ENCODE assay signal across 21 cellular contexts in genomic region chr1:52210044-52210443, GRCh38.
DNase-seq lines count a peak whose midpoint lies in the region; ATAC-seq, FAIRE-seq and TF ChIP-seq lines count a peak whose summit lies in the region.
"Had no signal": no experiment of that assay in that cellular context is flagged by ENCODE, and none has a peak within 500 bp of the region (broad histone marks: within the 10 kb centered on the region; RNA-seq: fewer than 3 reads in every experiment).

No MANE protein-coding gene starts in this region.

- H2AFZ ChIP-seq in keratinocyte (ENCODE audit: control insufficient read depth, low read length) = no peak overlapping the region

- CTCF ChIA-PET in activated naive CD4-positive, alpha-beta T cell treated with anti-CD3 and anti-CD28 coated beads, Interleukin-2, amount 10 ng/mL, durations not matched to agents 7 days and 5 days (lab: Charles Lee) = no interaction called here
- CTCF ChIA-PET in activated CD8-positive, alpha-beta memory T cell treated with anti-CD3 and anti-CD28 coated beads, Interleukin-2, amount 10 ng/mL, durations not matched to agents 7 days and 5 days (lab: Charles Lee) = no interaction called here

- no peaks in the 10 kb centered on the region for H3K9me1 ChIP-seq in keratinocyte (ENCODE audit: control insufficient read depth, extremely low read depth, insufficient read depth, low read length)

- no peaks in the 10 kb centered on the region for H3K36me3 Mint-ChIP-seq in activated naive CD4-positive, alpha-beta T cell treated with anti-CD3 and anti-CD28 coated beads, Interleukin-2, amount 50 U/mL, for 72 hours
- H3K36me3 Mint-ChIP-seq in activated naive CD4-positive, alpha-beta T cell treated with anti-CD3 and anti-CD28 coated beads, Interleukin-2, amount 10 ng/mL, durations not matched to agents 7 days and 5 days = no peaks in the 10 kb centered on the region
- no peaks in the 10 kb centered on the region for H3K36me3 Mint-ChIP-seq in activated T-helper 17 cell treated with anti-CD3 and anti-CD28 coated beads, Interleukin-2, amount 50 U/mL, for 72 hours (ENCODE audit: low read depth)
- H3K36me3 Mint-ChIP-seq in activated CD8-positive, alpha-beta memory T cell treated with anti-CD3 and anti-CD28 coated beads, Interleukin-2, amount 10 ng/mL, durations not matched to agents 7 days and 5 days = no peaks in the 10 kb centered on the region
- H3K36me3 Mint-ChIP-seq: CD4-positive, CD25-positive, alpha-beta regulatory T cell had no signal

- peaks cover 5 to 7% of the 10 kb centered on the region in 2 donors for H3K9me3 Mint-ChIP-seq in activated naive CD4-positive, alpha-beta T cell treated with anti-CD3 and anti-CD28 coated beads, Interleukin-2, amount 50 U/mL, for 72 hours
- H3K9me3 Mint-ChIP-seq in activated naive CD4-positive, alpha-beta T cell treated with anti-CD3 and anti-CD28 coated beads, Interleukin-2, amount 10 ng/mL, durations not matched to agents 7 days and 5 days = no peaks in the 10 kb centered on the region
- no peaks in the 10 kb centered on the region for H3K9me3 Mint-ChIP-seq in activated T-helper 17 cell treated with anti-CD3 and anti-CD28 coated beads, Interleukin-2, amount 50 U/mL, for 72 hours
- H3K9me3 Mint-ChIP-seq in activated CD8-positive, alpha-beta memory T cell treated with anti-CD3 and anti-CD28 coated beads, Interleukin-2, amount 10 ng/mL, durations not matched to agents 7 days and 5 days (ENCODE audit: low read depth) = no peaks in the 10 kb centered on the region
- H3K9me3 Mint-ChIP-seq: H9 had no signal

- H3K79me2 ChIP-seq in keratinocyte (ENCODE audit: control insufficient read depth, insufficient read depth, low read length) = peaks cover 40% of the 10 kb centered on the region

- TF ChIP-seq CTCF in keratinocyte (optimal IDR thresholded peaks at IDR 0.05 in 1 of 3, IDR thresholded peaks at IDR 0.05 in 1 of 3, conservative IDR thresholded peaks at IDR 0.05 in 1 of 3; ENCODE audit: extremely low read depth in 1 of 3, insufficient read depth in 2 of 3, low read length in 3 of 3) = no peak

- peak overlapping the region; percentile 98 for H3K27ac ChIP-seq in keratinocyte (ENCODE audit: control insufficient read depth, insufficient read depth, low read length)
- H3K27ac ChIP-seq: SJCRH30 had no signal

- H4K20me1 ChIP-seq in keratinocyte (ENCODE audit: control insufficient read depth, extremely low read depth, insufficient read depth, low read length) = no peaks in the 10 kb centered on the region

- peak; percentile 54 to 60 for ATAC-seq in activated naive CD4-positive, alpha-beta T cell treated with anti-CD3 and anti-CD28 coated beads, Interleukin-2, amount 50 U/mL, for 72 hours
- ATAC-seq in activated T-helper 17 cell treated with anti-CD3 and anti-CD28 coated beads, Interleukin-2, amount 50 U/mL, for 72 hours (replicated peaks) = peak; percentile 64
- no peak for ATAC-seq in activated CD8-positive, alpha-beta memory T cell treated with anti-CD3 and anti-CD28 coated beads, Interleukin-2, amount 10 ng/mL, durations not matched to agents 7 days and 5 days

- no peak overlapping the region for H3K4me3 Mint-ChIP-seq in activated naive CD4-positive, alpha-beta T cell treated with anti-CD3 and anti-CD28 coated beads, Interleukin-2, amount 10 ng/mL, durations not matched to agents 7 days and 5 days
- H3K4me3 Mint-ChIP-seq in activated T-helper 17 cell treated with anti-CD3 and anti-CD28 coated beads, Interleukin-2, amount 50 U/mL, for 72 hours = peak overlapping the region; percentile 63
- no peak overlapping the region for H3K4me3 Mint-ChIP-seq in activated CD8-positive, alpha-beta memory T cell treated with anti-CD3 and anti-CD28 coated beads, Interleukin-2, amount 10 ng/mL, durations not matched to agents 7 days and 5 days
- H3K4me3 Mint-ChIP-seq: CD4-positive, CD25-positive, alpha-beta regulatory T cell; H9; IgD-negative memory B cell had no signal

- H3K4me3 ChIP-seq in keratinocyte (ENCODE audit: control insufficient read depth in 2 of 3, extremely low read depth in 1 of 3, insufficient read depth in 2 of 3, low read depth in 1 of 3, low read length in 3 of 3) = peak overlapping the region in 2 of 3 experiments; percentile 7 to 50
- H3K4me3 ChIP-seq: SJCRH30 had no signal

- H3K27ac Mint-ChIP-seq in activated naive CD4-positive, alpha-beta T cell treated with anti-CD3 and anti-CD28 coated beads, Interleukin-2, amount 50 U/mL, for 72 hours = peak overlapping the region in 1 of 2 donors; percentile 3
- no peak overlapping the region for H3K27ac Mint-ChIP-seq in activated naive CD4-positive, alpha-beta T cell treated with anti-CD3 and anti-CD28 coated beads, Interleukin-2, amount 10 ng/mL, durations not matched to agents 7 days and 5 days
- peak overlapping the region; percentile 67 for H3K27ac Mint-ChIP-seq in activated T-helper 17 cell treated with anti-CD3 and anti-CD28 coated beads, Interleukin-2, amount 50 U/mL, for 72 hours
- no peak overlapping the region for H3K27ac Mint-ChIP-seq in activated CD8-positive, alpha-beta memory T cell treated with anti-CD3 and anti-CD28 coated beads, Interleukin-2, amount 10 ng/mL, durations not matched to agents 7 days and 5 days
- H3K27ac Mint-ChIP-seq: H9 had no signal

- FAIRE-seq in keratinocyte (lab: Jason Lieb, UNC) = peak; percentile 89
- FAIRE-seq: GM19239, HTR-8/SVneo had no signal

- no peaks in the 10 kb centered on the region for H3K27me3 ChIP-seq in keratinocyte (ENCODE audit: control insufficient read depth, extremely low read depth, insufficient read depth, low read length)
- H3K27me3 ChIP-seq: SJCRH30 had no signal

- H3K9me3 ChIP-seq in keratinocyte (ENCODE audit: control insufficient read depth, low read depth, low read length) = no peaks in the 10 kb centered on the region
- H3K9me3 ChIP-seq: Caco-2, SJCRH30 had no signal

- H3K4me1 Mint-ChIP-seq in activated naive CD4-positive, alpha-beta T cell treated with anti-CD3 and anti-CD28 coated beads, Interleukin-2, amount 10 ng/mL, durations not matched to agents 7 days and 5 days = no peaks in the 10 kb centered on the region
- peaks cover 15% of the 10 kb centered on the region for H3K4me1 Mint-ChIP-seq in activated T-helper 17 cell treated with anti-CD3 and anti-CD28 coated beads, Interleukin-2, amount 50 U/mL, for 72 hours
- no peaks in the 10 kb centered on the region for H3K4me1 Mint-ChIP-seq in activated CD8-positive, alpha-beta memory T cell treated with anti-CD3 and anti-CD28 coated beads, Interleukin-2, amount 10 ng/mL, durations not matched to agents 7 days and 5 days
- H3K4me1 Mint-ChIP-seq: CD4-positive, CD25-positive, alpha-beta regulatory T cell; H9; IgD-negative memory B cell had no signal

- H3K9ac ChIP-seq in keratinocyte (ENCODE audit: control insufficient read depth, extremely low read depth, insufficient read depth, low read length) = peak overlapping the region; percentile 70

- peak overlapping the region; percentile 90 for H3K4me2 ChIP-seq in keratinocyte (ENCODE audit: control insufficient read depth, extremely low read depth, insufficient read depth, low read depth, low read length)

- no peak for DNase-seq in activated naive CD4-positive, alpha-beta T cell treated with anti-CD3 and anti-CD28 coated beads, Interleukin-2, amount 50 U/mL, for 72 hours (ENCODE audit: low spot score in 2 of 2)
- no peak for DNase-seq in activated naive CD4-positive, alpha-beta T cell treated with anti-CD3 and anti-CD28 coated beads, Interleukin-2, amount 10 ng/mL, durations not matched to agents 7 days and 5 days
- DNase-seq in HT1080 (ENCODE audit: low read depth) (peak; percentile 20), keratinocyte (ENCODE audit: low read depth, low spot score) (peak; percentile 74)
- no peak for DNase-seq in activated CD8-positive, alpha-beta memory T cell treated with anti-CD3 and anti-CD28 coated beads, Interleukin-2, amount 10 ng/mL, durations not matched to agents 7 days and 5 days
- DNase-seq in NK-92 treated with Interleukin-12 subunit alpha and Interleukin-12 subunit beta, amount 100 ng/mL, for 24 hours (lab: John Stamatoyannopoulos, UW) = no peak
- DNase-seq: Caco-2; CD4-positive, CD25-positive, alpha-beta regulatory T cell; H9; MV-4-11; NCI-H1417; NCI-H1930; NCI-H446; NCI-H69; OCI-M1; RPMI8226; SJCRH30 had no signal

- dilution Hi-C loops in keratinocyte (cut with MboI; ENCODE audit: extremely low pct_ligation_motif_present, low sequenced_read_pairs) = no loop called here

- no peaks in the 10 kb centered on the region for H3K27me3 Mint-ChIP-seq in activated naive CD4-positive, alpha-beta T cell treated with anti-CD3 and anti-CD28 coated beads, Interleukin-2, amount 10 ng/mL, durations not matched to agents 7 days and 5 days
- H3K27me3 Mint-ChIP-seq in activated T-helper 17 cell treated with anti-CD3 and anti-CD28 coated beads, Interleukin-2, amount 50 U/mL, for 72 hours = no peaks in the 10 kb centered on the region
- peaks cover 4% of the 10 kb centered on the region for H3K27me3 Mint-ChIP-seq in activated CD8-positive, alpha-beta memory T cell treated with anti-CD3 and anti-CD28 coated beads, Interleukin-2, amount 10 ng/mL, durations not matched to agents 7 days and 5 days

- H3K4me1 ChIP-seq in keratinocyte (ENCODE audit: control insufficient read depth, extremely low read depth, insufficient read depth, low read length) = peaks cover 32% of the 10 kb centered on the region
- H3K4me1 ChIP-seq: Caco-2, SJCRH30 had no signal

- H3K36me3 ChIP-seq in keratinocyte (ENCODE audit: control insufficient read depth in 2 of 2, extremely low read depth in 1 of 2, insufficient read depth in 2 of 2, low read length in 2 of 2) = no peaks in the 10 kb centered on the region
- H3K36me3 ChIP-seq: SJCRH30 had no signal

Comparison
In these comparisons a context has a peak if more than half of its experiments do, and no peak if none do; other contexts are left out.
1. DNase-seq: peak in HT1080 (single experiment) and keratinocyte (single experiment); none in activated naive CD4-positive, alpha-beta T cell treated with anti-CD3 and anti-CD28 coated beads, Interleukin-2, amount 50 U/mL, for 72 hours (0 of 2), activated naive CD4-positive, alpha-beta T cell treated with anti-CD3 and anti-CD28 coated beads, Interleukin-2, amount 10 ng/mL, durations not matched to agents 7 days and 5 days (single experiment), activated CD8-positive, alpha-beta memory T cell treated with anti-CD3 and anti-CD28 coated beads, Interleukin-2, amount 10 ng/mL, durations not matched to agents 7 days and 5 days (single experiment) and NK-92 treated with Interleukin-12 subunit alpha and Interleukin-12 subunit beta, amount 100 ng/mL, for 24 hours (single experiment).